8 cellular contexts compared by ENCODE assay signal in the genomic region with DNA sequence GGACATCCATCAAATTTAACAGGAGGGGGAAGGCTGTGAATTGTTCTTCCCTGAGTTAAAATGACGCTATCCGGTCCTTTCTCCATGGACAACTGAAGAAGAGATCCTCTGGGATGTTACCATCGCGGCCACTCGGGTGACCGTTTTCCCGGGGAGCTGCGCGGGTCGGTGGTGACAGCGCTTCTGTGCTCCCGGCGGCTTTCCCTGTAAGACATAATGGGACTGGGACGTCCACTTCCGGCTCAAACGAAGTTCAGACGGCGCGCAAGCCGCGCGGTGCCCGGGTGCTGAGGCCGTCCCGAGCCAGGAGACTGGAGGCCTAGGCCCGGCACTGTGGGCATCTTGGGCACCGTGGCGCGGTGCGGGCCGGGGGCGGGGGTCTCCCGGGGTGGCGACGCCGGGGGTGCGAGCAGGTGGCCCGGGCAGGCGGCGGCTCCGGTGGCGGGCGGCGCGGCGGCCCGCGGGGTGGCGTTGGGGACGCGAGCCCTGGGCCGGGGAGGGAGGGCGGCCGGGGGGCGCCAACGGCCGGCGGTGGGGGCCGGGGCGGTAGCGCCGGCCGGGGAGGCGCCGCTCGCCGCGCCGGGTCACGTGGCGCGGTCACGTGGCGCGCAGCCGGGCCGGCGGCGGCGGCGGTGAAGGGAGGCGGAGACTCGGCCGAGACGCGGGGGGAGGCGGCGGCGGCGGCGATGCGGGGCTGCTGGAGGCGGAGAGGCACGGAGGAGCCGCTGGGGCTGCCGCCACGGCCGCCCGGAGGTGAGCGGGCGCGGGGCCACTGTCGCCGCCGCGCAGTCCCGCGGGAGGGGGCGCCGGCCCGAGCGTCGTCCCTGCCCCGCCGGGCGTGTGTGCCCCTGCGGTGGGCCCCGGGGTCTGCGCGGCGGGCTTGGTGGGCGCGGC.
DNase-seq lines count a peak whose midpoint lies in the region; TF ChIP-seq lines count a peak whose summit lies in the region.

No MANE protein-coding gene starts in this region.

- no peaks in the 10 kb centered on the region for H3K27me3 Mint-ChIP-seq in Caco-2 (ENCODE audit: insufficient read depth, unreplicated experiment)
- peaks cover 3% of the 10 kb centered on the region for H3K27me3 Mint-ChIP-seq in neural crest cell (ENCODE audit: low read depth)

- CTCF ChIA-PET in Caco-2 (lab: Charles Lee): no interaction called here

- H3K27me3 ChIP-seq in Caco-2 (replicated peaks; ENCODE audit: control insufficient read depth, insufficient read depth, low read length): no peaks in the 10 kb centered on the region
- no peaks in the 10 kb centered on the region for H3K27me3 ChIP-seq in suprapubic skin

- peak overlapping the region; percentile 94 for H3K27ac Mint-ChIP-seq in Caco-2 (ENCODE audit: unreplicated experiment)
- H3K27ac Mint-ChIP-seq in neural crest cell (ENCODE audit: unreplicated experiment): peak overlapping the region; percentile 98

- no TSS peak for BruUV-seq in Caco-2 (replicated peaks; lab: Mats Ljungman, UMichigan)

- intact Hi-C loops in Caco-2 (cut with micrococcal nuclease; ENCODE audit: unreplicated experiment): no loop called here

- TF ChIP-seq CTCF in Caco-2 (IDR thresholded peaks at IDR 0.05; ENCODE audit: insufficient read depth in 1 of 2, low read depth in 1 of 2, low read length in 1 of 2, severe bottlenecking in 1 of 2, unreplicated experiment in 1 of 2) (no peak), GM20000 (IDR thresholded peaks at IDR 0.05; ENCODE audit: extremely low read depth, missing control alignments) (no peak), foreskin fibroblast (IDR thresholded peaks at IDR 0.05; ENCODE audit: low read depth, low read length) (no peak), neural crest cell (conservative IDR thresholded peaks at IDR 0.05) (no peak), suprapubic skin (IDR thresholded peaks at IDR 0.05) (no peak)

- no peaks in the 10 kb centered on the region for H3K9me3 Mint-ChIP-seq in Caco-2 (ENCODE audit: unreplicated experiment)
- H3K9me3 Mint-ChIP-seq in neural crest cell: no peaks in the 10 kb centered on the region

- TF ChIP-seq EP300 in suprapubic skin (IDR thresholded peaks at IDR 0.05): no peak

- H3K27ac ChIP-seq in suprapubic skin: peak overlapping the region; percentile 90

- H3K4me1 ChIP-seq in Caco-2 (peaks cover 11% of the 10 kb centered on the region), suprapubic skin (peaks cover 21% of the 10 kb centered on the region)

- H3K4me1 Mint-ChIP-seq in Caco-2 (ENCODE audit: low read depth, unreplicated experiment) (peaks cover 15% of the 10 kb centered on the region), neural crest cell (peaks cover 28% of the 10 kb centered on the region)

- H3K9me3 ChIP-seq in Caco-2 (no peaks in the 10 kb centered on the region), suprapubic skin (no peaks in the 10 kb centered on the region)

- H3K36me3 ChIP-seq in Caco-2 (ENCODE audit: control insufficient read depth, insufficient read depth, low read length) (no peaks in the 10 kb centered on the region), suprapubic skin (no peaks in the 10 kb centered on the region)

- DNase-seq in Caco-2 (peak; percentile 78 to 87), GM20000 (ENCODE audit: low spot score) (peak; percentile 97), HT-29 (ENCODE audit: low spot score) (peak; percentile 71), RPMI8226 (peak; percentile 84), foreskin fibroblast (peak; percentile 61 to 88), neural crest cell (ENCODE audit: low read depth, low spot score) (peak; percentile 67), suprapubic skin (ENCODE audit: low spot score in 2 of 2) (peak in 1 of 2 donors; percentile 80)
- DNase-seq in activated effector memory CD4-positive, alpha-beta T cell treated with Interleukin-2 at 50 U/mL for 16 hours: peak; percentile 63

- POLR2A ChIA-PET in Caco-2 (lab: Charles Lee): no interaction called here

- no peak for TF ChIP-seq POLR2A in suprapubic skin (IDR thresholded peaks at IDR 0.05)

- H3K4me3 ChIP-seq in Caco-2 (ENCODE audit: low read depth, low read length) (peak overlapping the region; percentile 88), foreskin fibroblast (ENCODE audit: low read depth in 1 of 2, low read length in 2 of 2) (peak overlapping the region; percentile 75 to 81), suprapubic skin (peak overlapping the region; percentile 84)

- 0% methylated on average over 10 of the region's 123 CpGs for WGBS in suprapubic skin

- H3K4me3 Mint-ChIP-seq in Caco-2 (ENCODE audit: unreplicated experiment): peak overlapping the region; percentile 94
- H3K4me3 Mint-ChIP-seq in neural crest cell: peak overlapping the region; percentile 93

- H3K36me3 Mint-ChIP-seq in Caco-2 (ENCODE audit: insufficient read depth, unreplicated experiment): peaks cover 18% of the 10 kb centered on the region
- no peaks in the 10 kb centered on the region for H3K36me3 Mint-ChIP-seq in neural crest cell (ENCODE audit: low read depth)
